26 cellular contexts compared by ENCODE assay signal in the genomic region with DNA sequence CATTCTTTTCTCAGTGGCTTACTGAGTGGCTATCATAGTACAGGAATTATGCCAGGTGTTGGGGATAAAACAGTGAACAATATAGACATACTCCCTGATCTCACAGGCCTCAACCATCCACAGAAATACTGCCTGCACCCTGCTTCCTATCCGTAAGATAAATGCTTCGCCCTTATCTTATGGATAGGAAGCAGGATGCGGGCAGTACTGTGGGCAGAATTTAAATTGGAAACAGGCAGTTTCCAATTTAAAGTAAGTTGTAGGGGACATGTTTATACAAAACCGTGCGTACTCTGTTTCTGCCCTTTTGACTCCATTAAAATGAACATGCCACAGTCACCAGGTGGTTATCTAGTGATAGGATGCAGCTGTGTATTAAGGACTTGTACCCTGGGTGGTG.
DNase-seq lines count a peak whose midpoint lies in the region; ATAC-seq and TF ChIP-seq lines count a peak whose summit lies in the region.
"Had no signal": no experiment of that assay in that cellular context is flagged by ENCODE, and none has a peak within 500 bp of the region (broad histone marks: within the 10 kb centered on the region; RNA-seq: fewer than 3 reads in every experiment).

No MANE protein-coding gene starts in this region.

- peaks cover 1% of the 10 kb centered on the region for H3K9me3 Mint-ChIP-seq in activated naive CD4-positive, alpha-beta T cell treated with anti-CD3 and anti-CD28 coated beads, Interleukin-2, amount 10 ng/mL, durations not matched to agents 7 days and 5 days
- no peaks in the 10 kb centered on the region for H3K9me3 Mint-ChIP-seq in activated T-helper 17 cell treated with anti-CD3 and anti-CD28 coated beads, Interleukin-2, amount 50 U/mL, for 72 hours
- no peaks in the 10 kb centered on the region for H3K9me3 Mint-ChIP-seq in stimulated activated effector memory CD8-positive, alpha-beta T cell treated with anti-CD3 and anti-CD28 coated beads, Interleukin-12 subunit alpha, Interleukin-12 subunit beta, amount 100 ng/mL, for 72 hours
- H3K9me3 Mint-ChIP-seq: neural crest cell, T-cell had no signal

- H3K4me3 ChIP-seq in psoas muscle: no peak overlapping the region
- H3K4me3 ChIP-seq: ascending aorta, BLaER1, cardiac muscle cell, lung, pancreas, right atrium auricular region, SJSA1 had no signal

- H3K36me3 Mint-ChIP-seq in activated naive CD4-positive, alpha-beta T cell treated with anti-CD3 and anti-CD28 coated beads, Interleukin-2, amount 10 ng/mL, durations not matched to agents 7 days and 5 days: peaks cover 58% of the 10 kb centered on the region
- H3K36me3 Mint-ChIP-seq in activated T-helper 17 cell treated with anti-CD3 and anti-CD28 coated beads, Interleukin-2, amount 50 U/mL, for 72 hours (ENCODE audit: low read depth): peaks cover 82% of the 10 kb centered on the region
- H3K36me3 Mint-ChIP-seq in stimulated activated effector memory CD8-positive, alpha-beta T cell treated with anti-CD3 and anti-CD28 coated beads, Interleukin-12 subunit alpha, Interleukin-12 subunit beta, amount 100 ng/mL, for 72 hours: peaks cover 98% of the 10 kb centered on the region

- intact Hi-C loops in psoas muscle (cut with DNase I): no loop called here

- H3K27me3 ChIP-seq in psoas muscle (ENCODE audit: insufficient read depth in 3 of 3, low read length in 2 of 3): no peaks in the 10 kb centered on the region
- H3K27me3 ChIP-seq: ascending aorta, cardiac muscle cell, pancreas, right atrium auricular region, SJSA1 had no signal

- no peaks in the 10 kb centered on the region for H3K36me3 ChIP-seq in KOPT-K1 (ENCODE audit: insufficient read depth, low read length)
- no peaks in the 10 kb centered on the region for H3K36me3 ChIP-seq in psoas muscle (ENCODE audit: insufficient read depth in 1 of 2, low read depth in 1 of 2)
- H3K36me3 ChIP-seq: cardiac muscle cell, pancreas, SJSA1 had no signal

- CTCF ChIA-PET in activated naive CD4-positive, alpha-beta T cell treated with anti-CD3 and anti-CD28 coated beads, Interleukin-2, amount 10 ng/mL, durations not matched to agents 7 days and 5 days (lab: Charles Lee): interaction anchor here (2.0 to 2.1 kb wide), 2 partner anchors 139 to 141 kb away, joined by 7 to 14 read pairs; a partner anchor contains a TSS

- H3K27me3 Mint-ChIP-seq in activated naive CD4-positive, alpha-beta T cell treated with anti-CD3 and anti-CD28 coated beads, Interleukin-2, amount 10 ng/mL, durations not matched to agents 7 days and 5 days: no peaks in the 10 kb centered on the region
- H3K27me3 Mint-ChIP-seq in activated T-helper 17 cell treated with anti-CD3 and anti-CD28 coated beads, Interleukin-2, amount 50 U/mL, for 72 hours: no peaks in the 10 kb centered on the region
- H3K27me3 Mint-ChIP-seq: T-cell had no signal

- 91 to 93% (median 93%) methylated on average over 5 of the region's 5 CpGs for WGBS in psoas muscle, 3 donors

- H3K27ac ChIP-seq in KOPT-K1 (ENCODE audit: low read depth, low read length, poor library complexity, severe bottlenecking): peak overlapping the region; percentile 100
- H3K27ac ChIP-seq in psoas muscle: no peak overlapping the region
- H3K27ac ChIP-seq: ascending aorta, BLaER1, cardiac muscle cell, pancreas, right atrium auricular region, SJSA1, VCaP had no signal

- H3K4me3 Mint-ChIP-seq in activated naive CD4-positive, alpha-beta T cell treated with anti-CD3 and anti-CD28 coated beads, Interleukin-2, amount 10 ng/mL, durations not matched to agents 7 days and 5 days: no peak overlapping the region
- H3K4me3 Mint-ChIP-seq in activated T-helper 17 cell treated with anti-CD3 and anti-CD28 coated beads, Interleukin-2, amount 50 U/mL, for 72 hours: peak overlapping the region; percentile 76
- peak overlapping the region; percentile 62 for H3K4me3 Mint-ChIP-seq in stimulated activated effector memory CD8-positive, alpha-beta T cell treated with anti-CD3 and anti-CD28 coated beads, Interleukin-12 subunit alpha, Interleukin-12 subunit beta, amount 100 ng/mL, for 72 hours
- H3K4me3 Mint-ChIP-seq: neural crest cell had no signal

- no peaks in the 10 kb centered on the region for H3K9me3 ChIP-seq in KOPT-K1 (ENCODE audit: insufficient read depth, low read length, poor library complexity, severe bottlenecking)
- no peaks in the 10 kb centered on the region for H3K9me3 ChIP-seq in psoas muscle
- H3K9me3 ChIP-seq: ascending aorta, BLaER1, Caco-2, pancreas, right atrium auricular region, SJSA1 had no signal

- no peak for TF ChIP-seq CTCF in psoas muscle (IDR thresholded peaks at IDR 0.05)

- no peak for ATAC-seq in activated T-helper 17 cell treated with anti-CD3 and anti-CD28 coated beads, Interleukin-2, amount 50 U/mL, for 72 hours (replicated peaks)
- ATAC-seq in stimulated activated effector memory CD8-positive, alpha-beta T cell treated with anti-CD3 and anti-CD28 coated beads, Interleukin-12 subunit alpha, Interleukin-12 subunit beta, amount 100 ng/mL, for 72 hours: no peak
- ATAC-seq in psoas muscle: no peak
- ATAC-seq in GM18861 (IDR thresholded peaks at IDR 0.05; ENCODE audit: unreplicated experiment): no peak
- ATAC-seq: pancreas, T-cell had no signal

- DNase-seq in activated naive CD4-positive, alpha-beta T cell treated with anti-CD3 and anti-CD28 coated beads, Interleukin-2, amount 10 ng/mL, durations not matched to agents 7 days and 5 days: no peak
- no peak for DNase-seq in activated naive CD4-positive, alpha-beta T cell (lab: John Stamatoyannopoulos, UW)
- DNase-seq in stimulated activated effector memory CD8-positive, alpha-beta T cell treated with anti-CD3 and anti-CD28 coated beads, Interleukin-12 subunit alpha, Interleukin-12 subunit beta, amount 100 ng/mL, for 72 hours (ENCODE audit: low spot score in 2 of 2): no peak
- DNase-seq in stimulated activated CD4-positive, alpha-beta T cell treated with anti-CD3 and anti-CD28 coated beads, Interleukin-4, amount 100 ng/mL, for 1 hour: no peak
- DNase-seq in psoas muscle: no peak
- DNase-seq: activated CD4-positive, alpha-beta T cell treated with anti-CD3 and anti-CD28 coated beads, Interleukin-2, amount 50 U/mL, for 4 hours; activated naive CD4-positive, alpha-beta T cell treated with anti-CD3 and anti-CD28 coated beads, Interleukin-2, amount 50 U/mL, for 16 hours; Caco-2; foreskin fibroblast; HCEC 1CT; Karpas-422; NCI-H1436; pancreas; RPMI8226; T-cell had no signal

- H3K4me1 Mint-ChIP-seq in activated naive CD4-positive, alpha-beta T cell treated with anti-CD3 and anti-CD28 coated beads, Interleukin-2, amount 10 ng/mL, durations not matched to agents 7 days and 5 days: peaks cover 90% of the 10 kb centered on the region
- peaks cover 61% of the 10 kb centered on the region for H3K4me1 Mint-ChIP-seq in activated T-helper 17 cell treated with anti-CD3 and anti-CD28 coated beads, Interleukin-2, amount 50 U/mL, for 72 hours
- H3K4me1 Mint-ChIP-seq in stimulated activated effector memory CD8-positive, alpha-beta T cell treated with anti-CD3 and anti-CD28 coated beads, Interleukin-12 subunit alpha, Interleukin-12 subunit beta, amount 100 ng/mL, for 72 hours: peaks cover 83% of the 10 kb centered on the region

- peak overlapping the region; percentile 85 for H3K27ac Mint-ChIP-seq in activated naive CD4-positive, alpha-beta T cell treated with anti-CD3 and anti-CD28 coated beads, Interleukin-2, amount 10 ng/mL, durations not matched to agents 7 days and 5 days
- peak overlapping the region; percentile 93 for H3K27ac Mint-ChIP-seq in activated T-helper 17 cell treated with anti-CD3 and anti-CD28 coated beads, Interleukin-2, amount 50 U/mL, for 72 hours
- peak overlapping the region; percentile 93 for H3K27ac Mint-ChIP-seq in stimulated activated effector memory CD8-positive, alpha-beta T cell treated with anti-CD3 and anti-CD28 coated beads, Interleukin-12 subunit alpha, Interleukin-12 subunit beta, amount 100 ng/mL, for 72 hours

- no peaks in the 10 kb centered on the region for H3K4me1 ChIP-seq in psoas muscle
- H3K4me1 ChIP-seq: ascending aorta, Caco-2, pancreas, right atrium auricular region had no signal
